In the genomic region with DNA sequence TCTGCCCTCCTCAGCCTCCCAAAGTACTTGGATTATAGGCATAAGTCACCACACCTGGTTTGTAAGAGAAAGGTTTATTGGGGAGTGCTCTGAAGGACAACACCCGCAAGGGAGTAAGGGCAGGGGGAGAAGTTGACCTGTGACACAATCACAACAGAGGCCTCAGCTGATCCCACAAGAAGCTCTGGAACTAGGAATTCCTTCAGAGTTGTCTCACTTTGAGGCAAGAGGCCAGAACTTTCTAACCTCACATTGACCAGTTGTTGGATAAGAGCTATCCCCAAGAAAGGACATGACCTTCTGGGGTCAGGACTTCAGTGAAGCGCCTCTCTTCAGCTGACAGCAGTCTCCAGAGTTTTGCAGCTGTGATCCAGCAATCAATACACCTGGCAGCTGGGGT, we compare ENCODE assay signal across 23 cellular contexts.
"Had no signal": no experiment of that assay in that cellular context is flagged by ENCODE, and none has a peak within 500 bp of the region (broad histone marks: within the 10 kb centered on the region; RNA-seq: fewer than 3 reads in every experiment).

No MANE protein-coding gene starts in this region.

- H3K27ac ChIP-seq: left ventricle myocardium inferior, pancreas, prostate gland, sigmoid colon, stomach, testis, thyroid gland, transverse colon, upper lobe of left lung, vagina had no signal

- H3K9me3 ChIP-seq: left ventricle myocardium inferior, mucosa of descending colon, pancreas, prostate gland, sigmoid colon, stomach, testis, thyroid gland, transverse colon, upper lobe of left lung, vagina had no signal

- H3K4me2 ChIP-seq: smooth muscle cell had no signal

- H3K4me1 ChIP-seq: left ventricle myocardium inferior, pancreas, prostate gland, sigmoid colon, stomach, testis, thyroid gland, upper lobe of left lung, vagina had no signal

- H3K27me3 ChIP-seq: pancreas, sigmoid colon, stomach, testis, thyroid gland, upper lobe of left lung, vagina had no signal

- ATAC-seq: mucosa of descending colon; naive thymus-derived CD8-positive, alpha-beta T cell; pancreas; right cardiac atrium; stimulated activated naive B cell treated with anti-CD40 and anti-IgM and Interleukin-4, amounts not matched to agents 10 μg/mL and 1 μg/mL and 100 μg/mL, for 72 hours; stimulated activated naive CD8-positive, alpha-beta T cell treated with anti-CD3 and anti-CD28 coated beads, Interleukin-15, Interleukin-2, amounts not matched to agents 100 U/mL and 50 U/mL, for 24 hours had no signal

- H3K4me3 ChIP-seq: left ventricle myocardium inferior, mucosa of descending colon, pancreas, prostate gland, sigmoid colon, smooth muscle cell, stomach, testis, thyroid gland, transverse colon, upper lobe of left lung, vagina had no signal

- H3K36me3 ChIP-seq: left ventricle myocardium inferior, pancreas, prostate gland, sigmoid colon, stomach, thyroid gland, transverse colon, upper lobe of left lung, vagina had no signal

- DNase-seq: islet precursor cell; left ventricle myocardium inferior; midbrain; mucosa of descending colon; naive thymus-derived CD8-positive, alpha-beta T cell; nucleus accumbens; pancreas; posterior cingulate gyrus; retina; right cardiac atrium; sigmoid colon; stimulated activated CD4-positive, alpha-beta T cell treated with anti-CD3 and anti-CD28 coated beads, Interleukin-1b, Interleukin-23, amount 100 ng/mL, for 48 hours; stimulated activated CD4-positive, alpha-beta T cell treated with anti-CD3 and anti-CD28 coated beads, Interleukin-2, amount 100 ng/mL, for 48 hours; stimulated activated naive B cell treated with anti-CD40 and anti-IgM and Interleukin-4, amounts not matched to agents 10 μg/mL and 1 μg/mL and 100 μg/mL, for 72 hours; stimulated activated naive CD8-positive, alpha-beta T cell treated with anti-CD3 and anti-CD28 coated beads, Interleukin-15, Interleukin-2, amounts not matched to agents 100 U/mL and 50 U/mL, for 24 hours; stomach; testis; thyroid gland; transverse colon; upper lobe of left lung had no signal
